9 cellular contexts compared by ENCODE assay signal in genomic region chr1:224623743-224624333, GRCh38. TPM values are rescaled to one million over a fixed set of nuclear protein-coding genes. Genes with fewer than 3 reads are reported as not detected.
DNase-seq lines count a peak whose midpoint lies in the region; FAIRE-seq and TF ChIP-seq lines count a peak whose summit lies in the region.
"Had no signal": no experiment of that assay in that cellular context is flagged by ENCODE, and none has a peak within 500 bp of the region (broad histone marks: within the 10 kb centered on the region; RNA-seq: fewer than 3 reads in every experiment).

No MANE protein-coding gene starts in this region.

- H3K27ac Mint-ChIP-seq in HFFc6, result peak overlapping the region; percentile 97
- H3K27ac Mint-ChIP-seq: brain had no signal

- H3K4me3 Mint-ChIP-seq in HFFc6, result peak overlapping the region; percentile 72
- H3K4me3 Mint-ChIP-seq: brain had no signal

- FAIRE-seq in GM12891 (lab: Jason Lieb, UNC), result peak; percentile 59

- peaks cover 6% of the 10 kb centered on the region; the same call in 1 of the 2 replicates for H3K9me3 Mint-ChIP-seq in HFFc6

- H3K27me3 Mint-ChIP-seq in HFFc6 (ENCODE audit: insufficient read depth), result no peaks in the 10 kb centered on the region; the same call in 1 of the 2 replicates

- no peak for TF ChIP-seq CTCF in HFFc6 (IDR thresholded peaks at IDR 0.05)
- no peak for TF ChIP-seq CTCF in foreskin fibroblast (IDR thresholded peaks at IDR 0.05; ENCODE audit: low read depth, low read length)

- peak; percentile 41 for DNase-seq in GM12891 (ENCODE audit: insufficient read length, low spot score)
- DNase-seq in HFFc6, result peak; percentile 96
- DNase-seq in NCI-H2107 treated with DMSO at 0.1 percent for 48 hours (lab: John Stamatoyannopoulos, UW; ENCODE audit: unreplicated experiment), result peak; percentile 79
- peak; percentile 44 to 66 for DNase-seq in activated CD8-positive, alpha-beta memory T cell treated with anti-CD3 and anti-CD28 coated beads for 4 hours (ENCODE audit: low read depth in 2 of 2)
- peak; percentile 85 to 93 for DNase-seq in foreskin fibroblast
- DNase-seq in stimulated activated CD8-positive, alpha-beta memory T cell treated with anti-CD3 and anti-CD28 coated beads, Interleukin-4, amount 100 ng/mL, for 48 hours, result peak; percentile 77
- no peak for DNase-seq in NCI-H1436 treated with DMSO at 0.1 percent for 48 hours (lab: John Stamatoyannopoulos, UW)
- DNase-seq in germinal center (ENCODE audit: low spot score), result no peak

- peaks cover 89% of the 10 kb centered on the region for H3K4me1 Mint-ChIP-seq in HFFc6 (ENCODE audit: low read depth)

- no peak overlapping the region for H3K4me3 ChIP-seq in foreskin fibroblast (ENCODE audit: low read depth in 1 of 2, low read length in 2 of 2)

- peaks cover 66% of the 10 kb centered on the region for H3K36me3 Mint-ChIP-seq in HFFc6 (ENCODE audit: low read depth)
- H3K36me3 Mint-ChIP-seq: brain had no signal

- no peak for TF ChIP-seq POLR2A in GM12891 (IDR thresholded peaks at IDR 0.05; ENCODE audit: low read depth, low read length)

TF ChIP-seq in GM12891, 5 proteins besides CTCF, POLR2A, EP300 and RAD21:
- TF ChIP-seq SPI1 (IDR thresholded peaks at IDR 0.05; ENCODE audit: low read depth, low read length) (0 out of 2 replicates have a peak, but pooled peaks have one; percentile 0), PAX5 (IDR thresholded peaks at IDR 0.05; ENCODE audit: insufficient read depth, low read length, severe bottlenecking) (no peak)

RNA-seq across cellular contexts. Expression of gene CNIH3, which starts 7.7 kb away (rescaled TPM):
- polyA plus RNA-seq in GM12891 (2012; ENCODE audit: low read depth, missing spikeins), result 2.2 TPM
- 10 to 100 TPM; 18.6 to 32.3 (median 30.5) TPM for total RNA-seq in HFFc6 (2021; fragmentation: NEBNext Ultra II Directional; extraction: Animal tissue kit (Norgen Biotek cat#: 25700))

Comparison
In these comparisons a context has a peak if more than half of its experiments do, and no peak if none do; other contexts are left out.
1. DNase-seq: peak in GM12891 (single experiment), HFFc6 (single experiment), NCI-H2107 treated with DMSO at 0.1 percent for 48 hours (single experiment), activated CD8-positive, alpha-beta memory T cell treated with anti-CD3 and anti-CD28 coated beads for 4 hours (2 of 2), foreskin fibroblast (2 of 2) and stimulated activated CD8-positive, alpha-beta memory T cell treated with anti-CD3 and anti-CD28 coated beads, Interleukin-4, amount 100 ng/mL, for 48 hours (single experiment); none in NCI-H1436 treated with DMSO at 0.1 percent for 48 hours (single experiment) and germinal center (single experiment).